In the genomic region with DNA sequence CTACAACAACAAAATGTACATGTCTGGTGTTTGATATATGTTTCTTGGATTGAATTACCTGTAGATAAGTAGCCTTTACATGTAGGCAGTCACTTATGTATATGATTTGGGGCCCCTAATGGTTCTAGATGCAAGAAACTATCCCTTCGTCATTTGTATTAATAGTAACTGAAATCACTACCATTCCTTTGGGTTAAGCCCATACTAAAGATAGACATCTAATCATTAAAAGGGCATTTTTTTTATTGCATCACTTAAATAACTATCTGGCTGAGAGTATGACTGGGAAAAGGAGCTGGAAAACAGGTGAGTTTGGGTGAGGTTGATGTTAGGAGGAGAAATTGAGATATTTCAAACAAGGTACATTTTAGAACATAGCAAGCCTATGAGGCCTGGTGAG, we compare ENCODE assay signal across 14 cellular contexts.
DNase-seq lines count a peak whose midpoint lies in the region; ATAC-seq and TF ChIP-seq lines count a peak whose summit lies in the region.
"Had no signal": no experiment of that assay in that cellular context is flagged by ENCODE, and none has a peak within 500 bp of the region (broad histone marks: within the 10 kb centered on the region; RNA-seq: fewer than 3 reads in every experiment).

No MANE protein-coding gene starts in this region.

- ATAC-seq in gastroesophageal sphincter (no peak), psoas muscle (peak; percentile 86 to 95 (median 90)), GM18858 (IDR thresholded peaks at IDR 0.05; ENCODE audit: unreplicated experiment) (no peak)

- H3K9me3 ChIP-seq in esophagus muscularis mucosa: no peaks in the 10 kb centered on the region
- peaks cover 0 to 5% (median 0%) of the 10 kb centered on the region in 3 donors for H3K9me3 ChIP-seq in gastroesophageal sphincter
- H3K9me3 ChIP-seq in psoas muscle: peaks cover 6% of the 10 kb centered on the region
- H3K9me3 ChIP-seq in skeletal muscle tissue (ENCODE audit: control insufficient read depth in 3 of 3, low read length in 3 of 3): no peaks in the 10 kb centered on the region
- H3K9me3 ChIP-seq: HAP-1 had no signal

- no peak for DNase-seq in esophagus muscularis mucosa (ENCODE audit: extremely low spot score)
- DNase-seq in psoas muscle: no peak
- DNase-seq in activated CD4-positive, alpha-beta T cell treated with anti-CD3 and anti-CD28 coated beads, Interleukin-2, amount 50 U/mL, for 48 hours: no peak
- DNase-seq in HCEC 1CT: no peak
- no peak for DNase-seq in stimulated activated CD4-positive, alpha-beta T cell treated with anti-CD3 and anti-CD28 coated beads, Interleukin-4, amount 100 ng/mL, for 4 hours
- DNase-seq: C1 segment of cervical spinal cord; Calu3; CD4-positive, alpha-beta memory T cell; GF-D8; GOT3 had no signal

- TF ChIP-seq EP300 in esophagus muscularis mucosa (IDR thresholded peaks at IDR 0.05): no peak
- no peak for TF ChIP-seq EP300 in gastroesophageal sphincter (IDR thresholded peaks at IDR 0.05)

- H3K27ac ChIP-seq in esophagus muscularis mucosa (replicated peaks in 1 of 4) (peak overlapping the region; percentile 53 to 72 (median 62)), gastroesophageal sphincter (peak overlapping the region in 3 of 4 donors; percentile 57 to 82 (median 76)), psoas muscle (peak overlapping the region; percentile 89), skeletal muscle tissue (ENCODE audit: low read depth, low read length) (peak overlapping the region; percentile 92)

- H3K27me3 ChIP-seq in esophagus muscularis mucosa: no peaks in the 10 kb centered on the region
- no peaks in the 10 kb centered on the region for H3K27me3 ChIP-seq in gastroesophageal sphincter
- H3K27me3 ChIP-seq in psoas muscle (ENCODE audit: insufficient read depth in 3 of 3, low read length in 2 of 3): no peaks in the 10 kb centered on the region
- H3K27me3 ChIP-seq in skeletal muscle tissue (ENCODE audit: control insufficient read depth in 3 of 3, insufficient read depth in 3 of 3, low read length in 3 of 3): no peaks in the 10 kb centered on the region

- 69% methylated on average over 1 of the region's 1 CpG for WGBS in esophagus muscularis mucosa
- 45 to 56% methylated on average over 1 of the region's 1 CpG for WGBS in gastroesophageal sphincter (ENCODE audit: low coverage in 1 of 2), 2 donors
- WGBS in psoas muscle, 3 donors: 24 to 50% (median 26%) methylated on average over 1 of the region's 1 CpG

- H3K36me3 ChIP-seq in esophagus muscularis mucosa (no peaks in the 10 kb centered on the region), gastroesophageal sphincter (no peaks in the 10 kb centered on the region), psoas muscle (ENCODE audit: insufficient read depth in 1 of 2, low read depth in 1 of 2) (no peaks in the 10 kb centered on the region), skeletal muscle tissue (ENCODE audit: control insufficient read depth in 3 of 3, insufficient read depth in 3 of 3, low read length in 3 of 3) (no peaks in the 10 kb centered on the region)
- H3K36me3 ChIP-seq: HAP-1 had no signal

- intact Hi-C loops in esophagus muscularis mucosa (cut with DNase I): no loop called here
- intact Hi-C loops in psoas muscle (cut with DNase I): loop anchor here (5.0 kb wide), 2 partner anchors 37 to 38 kb away; no protein-coding TSS in a partner anchor

- no peak overlapping the region for H3K4me3 ChIP-seq in esophagus muscularis mucosa
- H3K4me3 ChIP-seq in gastroesophageal sphincter: no peak overlapping the region
- peak overlapping the region; percentile 25 for H3K4me3 ChIP-seq in psoas muscle
- H3K4me3 ChIP-seq in skeletal muscle tissue (ENCODE audit: low read length in 3 of 3): no peak overlapping the region
- H3K4me3 ChIP-seq: HAP-1 had no signal

- H3K9ac ChIP-seq in skeletal muscle tissue (ENCODE audit: low read depth in 1 of 3, low read length in 3 of 3): peak overlapping the region in 1 of 3 donors; percentile 47

- TF ChIP-seq POLR2A in esophagus muscularis mucosa (IDR thresholded peaks at IDR 0.05; ENCODE audit: low read depth) (no peak), gastroesophageal sphincter (IDR thresholded peaks at IDR 0.05) (no peak)

- no peak for TF ChIP-seq CTCF in esophagus muscularis mucosa (IDR thresholded peaks at IDR 0.05)
- no peak for TF ChIP-seq CTCF in gastroesophageal sphincter (IDR thresholded peaks at IDR 0.05)
- no peak for TF ChIP-seq CTCF in psoas muscle (IDR thresholded peaks at IDR 0.05)

- H3K4me1 ChIP-seq in esophagus muscularis mucosa (peaks cover 0 to 23% (median 14%) of the 10 kb centered on the region in 4 donors), gastroesophageal sphincter (peaks cover 0 to 25% (median 0%) of the 10 kb centered on the region in 3 donors), psoas muscle (peaks cover 25% of the 10 kb centered on the region), skeletal muscle tissue (ENCODE audit: control insufficient read depth in 3 of 3, insufficient read depth in 3 of 3, low read length in 3 of 3) (peaks cover 13 to 20% (median 17%) of the 10 kb centered on the region in 3 donors)
- H3K4me1 ChIP-seq: HAP-1 had no signal

Comparison
In these comparisons a context has a peak if more than half of its experiments do, and no peak if none do; other contexts are left out.
1. ATAC-seq: peak in psoas muscle (4 of 4); none in gastroesophageal sphincter (single experiment) and GM18858 (single experiment).
2. Peak in every context shown above with its lines, with median percentiles within 50 percentile points of each other: H3K27ac ChIP-seq.